ENCODE assay signal across 8 cellular contexts in genomic region chr10:72335394-72336258, GRCh38. TPM values are rescaled to one million over a fixed set of nuclear protein-coding genes. Genes with fewer than 3 reads are reported as not detected.
A peak's percentile ranks its signal among the peaks of the same experiment; 100 is the strongest.
DNase-seq lines count a peak whose midpoint lies in the region; ATAC-seq and TF ChIP-seq lines count a peak whose summit lies in the region.

No MANE protein-coding gene starts in this region.

- H3K27ac ChIP-seq in layer of hippocampus (ENCODE audit: low read depth, low read length) (peak overlapping the region; percentile 97), temporal lobe (ENCODE audit: low read depth, low read length) (peak overlapping the region; percentile 91)

- peaks cover 65% of the 10 kb centered on the region for H3K36me3 ChIP-seq in adipocyte (ENCODE audit: control insufficient read depth, insufficient read depth, low read length, severe bottlenecking)

- ATAC-seq in GM21619 (IDR thresholded peaks at IDR 0.05; ENCODE audit: unreplicated experiment), result peak; percentile 41

- DNase-seq in GM12865 (ENCODE audit: low read depth), result peak; percentile 90
- peak; percentile 97 for DNase-seq in LHCN-M2 (ENCODE audit: low read depth)
- DNase-seq in adipocyte (ENCODE audit: low read depth), result no peak
- no peak for DNase-seq in NCI-H1436 treated with DMSO at 0.1 percent for 48 hours (lab: John Stamatoyannopoulos, UW)
- DNase-seq in epidermal melanocyte (ENCODE audit: insufficient read length, low spot score), result no peak

- H3K27me3 ChIP-seq in adipocyte (replicated peaks; ENCODE audit: control insufficient read depth, insufficient read depth, low read length) (no peaks in the 10 kb centered on the region), layer of hippocampus (ENCODE audit: control insufficient read depth, insufficient read depth, low read length) (no peaks in the 10 kb centered on the region)

- H3K4me1 ChIP-seq in adipocyte (ENCODE audit: control insufficient read depth, insufficient read depth, low read length), result peaks cover 31% of the 10 kb centered on the region

- no peaks in the 10 kb centered on the region for H3K9me3 ChIP-seq in adipocyte (ENCODE audit: control insufficient read depth, low read length)

- peak overlapping the region; percentile 66 for H3K9ac ChIP-seq in adipocyte (ENCODE audit: low read length)

- H3K4me3 ChIP-seq in GM12865 (ENCODE audit: low read depth, low read length) (peak overlapping the region; percentile 37), adipocyte (ENCODE audit: low read length) (no peak overlapping the region)

- TF ChIP-seq CTCF in GM12865 (IDR thresholded peaks at IDR 0.05; ENCODE audit: insufficient read depth, low read depth, low read length, missing control alignments), result peak; percentile 13

RNA-seq across cellular contexts. Expression of gene DNAJB12, which starts 19.1 kb away (rescaled TPM):
- total RNA-seq in LHCN-M2 (2014; rRNA removed) (74.8 and 87.5 TPM in 2 replicates), temporal lobe (13.0 TPM)
- 51.5 TPM for polyA plus RNA-seq in LHCN-M2 (2012)

Comparison
In these comparisons a context has a peak if more than half of its experiments do, and no peak if none do; other contexts are left out.
1. DNase-seq: peak in GM12865 (single experiment) and LHCN-M2 (single experiment); none in adipocyte (single experiment), NCI-H1436 treated with DMSO at 0.1 percent for 48 hours (single experiment) and epidermal melanocyte (single experiment).